ENCODE assay signal across 8 cellular contexts in the genomic region with DNA sequence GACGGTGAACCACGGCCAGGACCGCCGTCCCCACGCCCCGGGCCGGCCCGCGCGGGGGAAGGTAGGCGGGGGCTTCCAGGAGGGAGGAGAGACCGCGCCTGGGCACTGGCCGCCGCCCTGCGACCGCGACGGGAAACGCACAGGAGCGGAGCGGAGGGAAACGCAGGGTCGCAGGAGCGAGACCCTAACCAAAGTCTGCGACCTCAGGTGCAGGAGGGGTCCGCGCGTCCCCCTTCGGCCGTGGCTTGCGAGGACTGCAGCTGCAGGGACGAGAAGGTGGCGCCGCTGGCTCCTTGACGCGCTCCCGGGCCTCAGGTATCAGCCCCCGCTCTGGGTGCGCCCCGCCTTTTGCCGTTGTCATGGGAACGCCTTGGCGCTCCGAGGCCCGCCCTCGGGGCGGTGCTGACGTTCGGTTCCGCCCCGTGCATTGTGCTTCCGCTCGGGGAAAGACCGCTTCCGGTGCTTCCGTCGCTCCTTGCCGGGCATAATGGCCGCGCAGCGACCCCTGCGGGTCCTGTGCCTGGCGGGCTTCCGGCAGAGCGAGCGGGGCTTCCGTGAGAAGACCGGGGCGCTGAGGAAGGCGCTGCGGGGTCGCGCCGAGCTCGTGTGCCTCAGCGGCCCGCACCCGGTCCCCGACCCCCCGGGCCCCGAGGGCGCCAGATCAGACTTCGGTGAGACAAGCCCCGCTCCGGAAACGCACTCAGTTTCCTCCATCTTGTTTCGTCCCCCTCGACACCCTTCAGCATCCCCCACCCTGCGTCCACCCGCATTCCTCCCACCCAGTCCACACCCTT. TPM values are rescaled to one million over a fixed set of nuclear protein-coding genes. Genes with fewer than 3 reads are reported as not detected.
DNase-seq lines count a peak whose midpoint lies in the region; ATAC-seq and TF ChIP-seq lines count a peak whose summit lies in the region.

A gene (plus strand): TSS at position 462 of the 794 bp plus-strand sequence. CDS start 26 bp downstream, at position 488.

- in situ Hi-C loops in Panc1 (cut with HindIII; ENCODE audit: low pct_unique_long_range_greater_than_20kb, low sequenced_read_pairs) = no loop called here

- CTCF ChIA-PET in Panc1 (lab: Charles Lee) = no interaction called here

- H3K4me3 Mint-ChIP-seq in activated T-cell treated with anti-CD3 and anti-CD28 coated beads, Interleukin-2, amount 50 U/mL, for 4 hours = peak within 1 kb of the TSS; percentile 92
- H3K4me3 Mint-ChIP-seq in stimulated activated effector memory CD8-positive, alpha-beta T cell treated with anti-CD3 and anti-CD28 coated beads, Interleukin-12 subunit alpha, Interleukin-12 subunit beta, amount 100 ng/mL, for 72 hours = peak within 1 kb of the TSS; percentile 96

- H3K27me3 Mint-ChIP-seq in activated T-cell treated with anti-CD3 and anti-CD28 coated beads, Interleukin-2, amount 50 U/mL, for 4 hours (ENCODE audit: low read depth) = no peaks in the 10 kb centered on the region

- ATAC-seq in GM21529 (IDR thresholded peaks at IDR 0.05; ENCODE audit: unreplicated experiment) (peak; percentile 86), Panc1 (peak; percentile 97), esophagus mucosa (peak; percentile 88)
- ATAC-seq in activated T-cell treated with anti-CD3 and anti-CD28 coated beads, Interleukin-2, amount 50 U/mL, for 4 hours = peak; percentile 94
- ATAC-seq in stimulated activated effector memory CD8-positive, alpha-beta T cell treated with anti-CD3 and anti-CD28 coated beads, Interleukin-12 subunit alpha, Interleukin-12 subunit beta, amount 100 ng/mL, for 72 hours = peak; percentile 96

- H3K36me3 ChIP-seq in Panc1 (ENCODE audit: control insufficient read depth, insufficient read depth, low read length) = 0 out of 2 replicates have a peak, but pooled peaks cover 3% of the 10 kb centered on the region

- no peaks in the 10 kb centered on the region for H3K27me3 ChIP-seq in Panc1 (ENCODE audit: control insufficient read depth, insufficient read depth, low read length)

- peak within 1 kb of the TSS; percentile 97 for H3K27ac Mint-ChIP-seq in stimulated activated effector memory CD8-positive, alpha-beta T cell treated with anti-CD3 and anti-CD28 coated beads, Interleukin-12 subunit alpha, Interleukin-12 subunit beta, amount 100 ng/mL, for 72 hours

- peaks cover 25% of the 10 kb centered on the region for H3K36me3 Mint-ChIP-seq in activated T-cell treated with anti-CD3 and anti-CD28 coated beads, Interleukin-2, amount 50 U/mL, for 4 hours (ENCODE audit: insufficient read depth)
- H3K36me3 Mint-ChIP-seq in stimulated activated effector memory CD8-positive, alpha-beta T cell treated with anti-CD3 and anti-CD28 coated beads, Interleukin-12 subunit alpha, Interleukin-12 subunit beta, amount 100 ng/mL, for 72 hours = peaks cover 73% of the 10 kb centered on the region

- POLR2A ChIA-PET in Panc1 (lab: Charles Lee) = no interaction called here

- peak within 1 kb of the TSS; percentile 98 for H3K4me3 ChIP-seq in Jurkat, Clone E6-1 (ENCODE audit: low read length)
- H3K4me3 ChIP-seq in Panc1 (ENCODE audit: low read depth in 2 of 2, low read length in 2 of 2) = peak within 1 kb of the TSS; percentile 72 to 77

- H3K9me3 ChIP-seq in Panc1 (ENCODE audit: control insufficient read depth, insufficient read depth, low read depth, low read length) = no peaks in the 10 kb centered on the region

- DNase-seq in DMS53 (lab: John Stamatoyannopoulos, UW) (peak; percentile 97), Panc1 (ENCODE audit: low read depth, low spot score) (peak; percentile 61), myocyte (ENCODE audit: low read depth) (peak; percentile 94)
- DNase-seq in Jurkat, Clone E6-1 (ENCODE audit: low read depth, low spot score) = peak; percentile 93
- peak; percentile 97 for DNase-seq in activated T-cell treated with anti-CD3 and anti-CD28 coated beads, Interleukin-2, amount 50 U/mL, for 4 hours
- peak; percentile 94 to 98 for DNase-seq in stimulated activated effector memory CD8-positive, alpha-beta T cell treated with anti-CD3 and anti-CD28 coated beads, Interleukin-12 subunit alpha, Interleukin-12 subunit beta, amount 100 ng/mL, for 72 hours (ENCODE audit: low spot score in 2 of 2)

- peaks cover 19% of the 10 kb centered on the region for H3K4me1 Mint-ChIP-seq in activated T-cell treated with anti-CD3 and anti-CD28 coated beads, Interleukin-2, amount 50 U/mL, for 4 hours (ENCODE audit: low read depth)
- peaks cover 29% of the 10 kb centered on the region for H3K4me1 Mint-ChIP-seq in stimulated activated effector memory CD8-positive, alpha-beta T cell treated with anti-CD3 and anti-CD28 coated beads, Interleukin-12 subunit alpha, Interleukin-12 subunit beta, amount 100 ng/mL, for 72 hours

- peak; percentile 71 for TF ChIP-seq CTCF in Panc1 (IDR thresholded peaks at IDR 0.05)

- no peaks in the 10 kb centered on the region for H3K9me3 Mint-ChIP-seq in activated T-cell treated with anti-CD3 and anti-CD28 coated beads, Interleukin-2, amount 50 U/mL, for 4 hours
- H3K9me3 Mint-ChIP-seq in stimulated activated effector memory CD8-positive, alpha-beta T cell treated with anti-CD3 and anti-CD28 coated beads, Interleukin-12 subunit alpha, Interleukin-12 subunit beta, amount 100 ng/mL, for 72 hours = no peaks in the 10 kb centered on the region

- peaks cover 12% of the 10 kb centered on the region for H3K4me1 ChIP-seq in Panc1 (ENCODE audit: control insufficient read depth, insufficient read depth, low read length)

- H3K27ac ChIP-seq in Panc1 (ENCODE audit: low read length) = peak within 1 kb of the TSS; percentile 98

- no TSS peak for BruUV-seq in Panc1 (replicated peaks; lab: Mats Ljungman, UMichigan)

- intact Hi-C loops in Panc1 (cut with micrococcal nuclease; ENCODE audit: unreplicated experiment) = no loop called here

RNA-seq across cellular contexts. Expression of the gene that starts here (rescaled TPM):
- polyA plus RNA-seq in Jurkat, Clone E6-1 (2012; ENCODE audit: insufficient read depth, insufficient read length) = 20.8 TPM
- total RNA-seq in Panc1 (2021; ENCODE audit: unreplicated experiment) (42.5 TPM), esophagus mucosa (32.3 TPM), myocyte (43.9 and 53.7 TPM in 2 replicates)
- polyA plus RNA-seq in Panc1 (2012; ENCODE audit: insufficient read length) = 39.8 TPM
- 10 to 100 TPM; 67.7 to 74.4 (median 70.7) TPM for total RNA-seq in activated T-cell treated with anti-CD3 and anti-CD28 coated beads, Interleukin-2, amount 50 U/mL, for 4 hours
- polyA plus RNA-seq in myocyte (2012) = 40.9 TPM

Comparison
In these comparisons a context has a peak if more than half of its experiments do, and no peak if none do; other contexts are left out.
1. Peak in every context shown above with its lines: DNase-seq, ATAC-seq, H3K4me3 ChIP-seq and H3K27ac ChIP-seq.